Comparison of ENCODE assay signal across 27 cellular contexts in the genomic region with DNA sequence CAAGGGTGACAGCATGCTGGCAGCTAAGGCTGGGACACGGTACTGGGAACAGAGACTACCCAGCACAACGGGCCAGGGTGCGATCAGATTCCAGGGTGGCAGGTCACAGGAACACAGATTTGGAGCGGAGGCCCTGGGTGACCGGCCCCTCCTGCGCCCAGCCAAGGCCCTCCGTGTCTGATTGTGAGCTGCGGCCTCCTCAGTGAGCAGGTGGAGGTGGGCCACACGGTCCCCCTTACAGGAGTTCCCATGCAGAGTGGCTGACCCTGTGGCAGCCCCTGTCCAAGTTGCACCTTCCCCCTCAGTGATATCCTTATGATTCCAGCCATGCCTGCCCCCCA.
"Had no signal": no experiment of that assay in that cellular context is flagged by ENCODE, and none has a peak within 500 bp of the region (broad histone marks: within the 10 kb centered on the region; RNA-seq: fewer than 3 reads in every experiment).

No MANE protein-coding gene starts in this region.

- H3K27me3 Mint-ChIP-seq: activated T-cell treated with anti-CD3 and anti-CD28 coated beads, Interleukin-2, amount 50 U/mL, for 24 hours had no signal

- H3K27me3 ChIP-seq: adrenal gland, body of pancreas, breast epithelium, MG63, SJCRH30 had no signal

- H3K9me3 ChIP-seq: adrenal gland, body of pancreas, breast epithelium, MG63, SJCRH30 had no signal

- H3K27ac Mint-ChIP-seq: activated CD4-positive, alpha-beta T cell treated with anti-CD3 and anti-CD28 coated beads, Interleukin-2, amount 10 ng/mL, durations not matched to agents 24 days and 14 days; activated CD8-positive, alpha-beta T cell treated with anti-CD3 and anti-CD28 coated beads, Interleukin-2, amount 10 ng/mL, durations not matched to agents 7 days and 5 days; activated naive CD4-positive, alpha-beta T cell treated with anti-CD3 and anti-CD28 coated beads, Interleukin-2, amount 50 U/mL, for 72 hours; activated T-cell treated with anti-CD3 and anti-CD28 coated beads, Interleukin-2, amount 50 U/mL, for 24 hours; activated T-helper 2 cell treated with anti-CD3 and anti-CD28 coated beads, Interferon-gamma antibody, Interleukin-2, Interleukin-4, amounts not matched to agents 10 μg/mL and 5 μg/mL and 100 μg/mL, durations not matched to agents 14 hours and 24 hours and 36 hours; T-helper 2 cell treated with Interferon-gamma antibody and Interleukin-4, amounts not matched to agents 5 μg/mL and 100 μg/mL, for 36 hours had no signal

- ATAC-seq: activated CD8-positive, alpha-beta T cell treated with anti-CD3 and anti-CD28 coated beads, Interleukin-2, amount 10 ng/mL, durations not matched to agents 7 days and 5 days; activated naive CD4-positive, alpha-beta T cell treated with anti-CD3 and anti-CD28 coated beads, Interleukin-2, amount 50 U/mL, for 72 hours; body of pancreas had no signal

- H3K4me3 Mint-ChIP-seq: activated CD4-positive, alpha-beta T cell treated with anti-CD3 and anti-CD28 coated beads, Interleukin-2, amount 10 ng/mL, durations not matched to agents 24 days and 14 days; activated CD8-positive, alpha-beta T cell treated with anti-CD3 and anti-CD28 coated beads, Interleukin-2, amount 10 ng/mL, durations not matched to agents 7 days and 5 days; activated T-cell treated with anti-CD3 and anti-CD28 coated beads, Interleukin-2, amount 50 U/mL, for 24 hours; T-helper 2 cell treated with Interferon-gamma antibody and Interleukin-4, amounts not matched to agents 5 μg/mL and 100 μg/mL, for 36 hours had no signal

- DNase-seq: activated CD4-positive, alpha-beta T cell treated with anti-CD3 and anti-CD28 coated beads, Interleukin-2, amount 10 ng/mL, durations not matched to agents 24 days and 14 days; activated CD4-positive, alpha-beta T cell treated with anti-CD3 and anti-CD28 coated beads, Interleukin-2, amount 50 U/mL, for 48 hours; activated CD8-positive, alpha-beta T cell treated with anti-CD3 and anti-CD28 coated beads, Interleukin-2, amount 10 ng/mL, durations not matched to agents 7 days and 5 days; activated gamma-delta T cell; activated naive CD4-positive, alpha-beta T cell treated with Interleukin-2 at 50 U/mL for 16 hours; activated T-cell treated with anti-CD3 and anti-CD28 coated beads, Interleukin-2, amount 50 U/mL, for 24 hours; Kasumi-1; KG1; MG63; NCI-H1048; NCI-H1105 treated with DMSO at 0.1 percent for 48 hours; NCI-H1436; NCI-H1694; NCI-H2029; NCI-H345; NCI-H524 treated with DMSO at 0.1 percent for 48 hours; SHP77; SJCRH30 had no signal

- FAIRE-seq: astrocyte, TTC549 had no signal

- H3K36me3 Mint-ChIP-seq: activated naive CD4-positive, alpha-beta T cell treated with anti-CD3 and anti-CD28 coated beads, Interleukin-2, amount 50 U/mL, for 72 hours had no signal

- H3K27ac ChIP-seq: adrenal gland, body of pancreas, breast epithelium, SJCRH30, SK-N-MC had no signal

- H3K4me1 ChIP-seq: adrenal gland, breast epithelium, SJCRH30 had no signal

- H3K4me3 ChIP-seq: adrenal gland, body of pancreas, breast epithelium, MG63, SJCRH30, SK-N-MC had no signal

- H3K9me3 Mint-ChIP-seq: activated CD4-positive, alpha-beta T cell treated with anti-CD3 and anti-CD28 coated beads, Interleukin-2, amount 10 ng/mL, durations not matched to agents 24 days and 14 days; activated naive CD4-positive, alpha-beta T cell treated with anti-CD3 and anti-CD28 coated beads, Interleukin-2, amount 50 U/mL, for 72 hours; activated T-cell treated with anti-CD3 and anti-CD28 coated beads, Interleukin-2, amount 50 U/mL, for 24 hours; activated T-helper 2 cell treated with anti-CD3 and anti-CD28 coated beads, Interferon-gamma antibody, Interleukin-2, Interleukin-4, amounts not matched to agents 10 μg/mL and 5 μg/mL and 100 μg/mL, durations not matched to agents 14 hours and 24 hours and 36 hours; T-helper 2 cell treated with Interferon-gamma antibody and Interleukin-4, amounts not matched to agents 5 μg/mL and 100 μg/mL, for 36 hours had no signal

- H3K4me1 Mint-ChIP-seq: activated CD4-positive, alpha-beta T cell treated with anti-CD3 and anti-CD28 coated beads, Interleukin-2, amount 10 ng/mL, durations not matched to agents 24 days and 14 days had no signal

- H3K36me3 ChIP-seq: adrenal gland, breast epithelium, MG63, SJCRH30 had no signal
